In the genomic region with DNA sequence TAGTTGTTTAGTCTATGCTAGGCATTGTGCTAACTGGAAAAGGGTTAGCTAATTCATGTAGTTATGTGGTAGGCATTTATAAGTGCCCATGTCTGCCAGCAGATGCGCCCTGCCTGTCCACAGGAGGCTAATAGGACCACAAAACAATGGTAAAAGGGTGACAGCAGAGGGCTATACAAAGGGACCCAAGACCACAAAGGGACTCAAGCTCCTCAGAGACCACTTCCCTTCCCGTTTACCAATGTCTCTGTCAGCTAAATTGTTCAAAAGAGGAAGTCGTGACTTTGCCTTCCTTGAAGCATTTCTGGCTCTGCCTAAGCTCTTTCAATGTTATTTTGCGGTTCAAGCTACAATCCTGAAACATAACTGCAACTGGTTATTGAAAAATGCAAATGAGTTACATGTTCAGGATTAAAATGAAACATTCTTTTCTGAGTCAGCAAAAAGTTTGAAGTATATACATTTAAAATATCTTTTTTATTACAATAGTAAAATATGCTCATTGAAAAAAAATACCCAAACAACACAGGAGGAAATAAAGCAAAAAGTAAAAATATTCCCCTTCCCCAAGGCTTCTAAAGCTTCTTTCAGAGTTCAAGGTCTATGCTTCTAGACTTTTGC, we compare ENCODE assay signal across 11 cellular contexts.
A peak's percentile ranks its signal among the peaks of the same experiment; 100 is the strongest.
DNase-seq lines count a peak whose midpoint lies in the region; ATAC-seq, FAIRE-seq and TF ChIP-seq lines count a peak whose summit lies in the region.
"Had no signal": no experiment of that assay in that cellular context is flagged by ENCODE, and none has a peak within 500 bp of the region (broad histone marks: within the 10 kb centered on the region; RNA-seq: fewer than 3 reads in every experiment).

No MANE protein-coding gene starts in this region.

- no peak for TF ChIP-seq POLR2A in K562 (conservative IDR thresholded peaks at IDR 0.05)

- no peaks in the 10 kb centered on the region for H3K79me2 ChIP-seq in MM.1S (ENCODE audit: low read length)
- no peaks in the 10 kb centered on the region for H3K79me2 ChIP-seq in K562 (ENCODE audit: control insufficient read depth, insufficient read depth, low read length)
- H3K79me2 ChIP-seq in smooth muscle cell (ENCODE audit: low read depth), result no peaks in the 10 kb centered on the region

- WGBS in K562 (ENCODE audit: insufficient coverage, low coverage, missing lambda C conversion rate), result 2% methylated on average over 4 of the region's 4 CpGs
- 83% methylated on average over 4 of the region's 4 CpGs for WGBS in smooth muscle cell (ENCODE audit: low lambda C conversion rate)

- no peak for TF ChIP-seq CTCF in GM06990 (IDR thresholded peaks at IDR 0.05; ENCODE audit: insufficient read depth, low read length, poor library complexity, severe bottlenecking)
- no peak for TF ChIP-seq CTCF in MM.1S (IDR thresholded peaks at IDR 0.05; ENCODE audit: low read length)
- no peak for TF ChIP-seq CTCF in K562 (IDR thresholded peaks at IDR 0.05 in 2 of 3, conservative IDR thresholded peaks at IDR 0.05 in 1 of 3; ENCODE audit: insufficient read depth in 2 of 3, low read depth in 1 of 3, low read length in 3 of 3)
- TF ChIP-seq CTCF in smooth muscle cell (IDR thresholded peaks at IDR 0.05; ENCODE audit: borderline replicate concordance, insufficient read depth, poor library complexity, severe bottlenecking), result no peak

- H3K4me2 ChIP-seq in MM.1S (ENCODE audit: low read depth, low read length) (peak overlapping the region; percentile 34; the same call in 1 of the 2 replicates), K562 (ENCODE audit: insufficient read depth, low read length) (no peak overlapping the region), smooth muscle cell (no peak overlapping the region)

- POLR2A ChIA-PET in K562 (lab: Yijun Ruan, JAX), result interaction anchor here (0.6 kb wide), 1 partner anchor 18 kb away, joined by 3 read pairs; no protein-coding TSS in a partner anchor

- H3K9ac ChIP-seq in MM.1S (ENCODE audit: low read length) (no peak overlapping the region), K562 (ENCODE audit: insufficient read depth in 1 of 2, low read depth in 2 of 2, low read length in 2 of 2) (no peak overlapping the region), smooth muscle cell (ENCODE audit: low read depth) (no peak overlapping the region)

- TF ChIP-seq RAD21 in K562 (CRISPR knock-in tag; conservative IDR thresholded peaks at IDR 0.05 in 1 of 2, IDR thresholded peaks at IDR 0.05 in 1 of 2), result no peak

- ATAC-seq in GM21526 (IDR thresholded peaks at IDR 0.05; ENCODE audit: low FRiP score, unreplicated experiment) (peak; percentile 77), K562 (no peak), GM21825 (IDR thresholded peaks at IDR 0.05; ENCODE audit: unreplicated experiment) (no peak)
- ATAC-seq: activated naive CD8-positive, alpha-beta T cell treated with anti-CD3 and anti-CD28 coated beads, Interleukin-2, amount 50 U/mL, for 24 hours; left lobe of liver had no signal

- H3K4me3 ChIP-seq in GM06990 (replicated peaks; ENCODE audit: low read depth, low read length) (no peak overlapping the region), MM.1S (ENCODE audit: low read length) (no peak overlapping the region), K562 (no peak overlapping the region), smooth muscle cell (no peak overlapping the region)

- intact Hi-C loops in K562 (cut with micrococcal nuclease), result no loop called here
- intact Hi-C loops in posterior vena cava (cut with DNase I), result no loop called here

- CTCF ChIA-PET in K562 (lab: Yijun Ruan, JAX; ENCODE audit: low intra/inter-chr PET ratio), result no interaction called here

- BruUV-seq in K562 (replicated peaks; lab: Mats Ljungman, UMichigan), result no TSS peak

- H3K36me3 ChIP-seq in GM06990 (ENCODE audit: control insufficient read depth, insufficient read depth, low read length) (no peaks in the 10 kb centered on the region), MM.1S (replicated peaks; ENCODE audit: insufficient read depth, low read length) (no peaks in the 10 kb centered on the region), K562 (ENCODE audit: control insufficient read depth, insufficient read depth, low read length) (no peaks in the 10 kb centered on the region), smooth muscle cell (ENCODE audit: low read depth) (no peaks in the 10 kb centered on the region)

- H3K9me2 ChIP-seq in MM.1S (replicated peaks; ENCODE audit: insufficient read depth, low read length), result no peaks in the 10 kb centered on the region

- no peaks in the 10 kb centered on the region for H4K20me1 ChIP-seq in MM.1S (ENCODE audit: insufficient read depth, low read length)
- H4K20me1 ChIP-seq in K562 (replicated peaks; ENCODE audit: control insufficient read depth, insufficient read depth, low read length), result no peaks in the 10 kb centered on the region
- no peaks in the 10 kb centered on the region for H4K20me1 ChIP-seq in smooth muscle cell (ENCODE audit: low read depth)

- H3K27ac ChIP-seq in MM.1S (ENCODE audit: low read length) (peak overlapping the region; percentile 78; the same call in 1 of the 2 replicates), K562 (ENCODE audit: extremely low read depth, low read depth, low read length) (no peak overlapping the region), smooth muscle cell (ENCODE audit: low read depth) (no peak overlapping the region)

- FAIRE-seq in K562 (lab: Jason Lieb, UNC), result no peak
- FAIRE-seq: D721Med had no signal

- in situ Hi-C loops in K562 (cut with MboI), result no loop called here

- H3F3A ChIP-seq in MM.1S (ENCODE audit: insufficient read depth, low read length), result 0 out of 2 replicates have a peak, but pooled peaks cover 4% of the 10 kb centered on the region
- no peaks in the 10 kb centered on the region for H3F3A ChIP-seq in smooth muscle cell (ENCODE audit: low read depth)

- H3K9me3 ChIP-seq in MM.1S (replicated peaks; ENCODE audit: insufficient read depth, low read length), result no peaks in the 10 kb centered on the region
- no peaks in the 10 kb centered on the region for H3K9me3 ChIP-seq in K562 (replicated peaks; ENCODE audit: control insufficient read depth, insufficient read depth, low read depth, low read length)
- no peaks in the 10 kb centered on the region for H3K9me3 ChIP-seq in smooth muscle cell (replicated peaks; ENCODE audit: low read depth)

- no peaks in the 10 kb centered on the region for H3K27me3 ChIP-seq in GM06990 (replicated peaks; ENCODE audit: control insufficient read depth, insufficient read depth, low read length)
- H3K27me3 ChIP-seq in MM.1S (replicated peaks; ENCODE audit: insufficient read depth, low read length), result no peaks in the 10 kb centered on the region
- H3K27me3 ChIP-seq in K562 (ENCODE audit: control insufficient read depth in 2 of 2, insufficient read depth in 2 of 2, low read length in 2 of 2), result peaks cover 7 to 15% of the 10 kb centered on the region in 2 experiments
- H3K27me3 ChIP-seq in smooth muscle cell (ENCODE audit: low read depth), result peaks cover 16% of the 10 kb centered on the region

- DNase-seq in GM06990 (ENCODE audit: extremely low read depth, insufficient read length) (peak; percentile 13), MM.1S (peak; percentile 75), K562 (ENCODE audit: extremely low read depth in 1 of 4, low spot score in 3 of 4) (no peak), smooth muscle cell (lab: John Stamatoyannopoulos, UW; ENCODE audit: unreplicated experiment) (no peak), posterior vena cava (ENCODE audit: low spot score) (no peak)
- no peak for DNase-seq in activated naive CD4-positive, alpha-beta T cell treated with Interleukin-2 at 50 U/mL for 16 hours
- DNase-seq: activated naive CD8-positive, alpha-beta T cell treated with anti-CD3 and anti-CD28 coated beads, Interleukin-2, amount 50 U/mL, for 24 hours had no signal

- H2AFZ ChIP-seq in MM.1S (ENCODE audit: low read length) (no peak overlapping the region), K562 (ENCODE audit: low read depth, low read length) (no peak overlapping the region), smooth muscle cell (ENCODE audit: low read depth) (no peak overlapping the region)

- peaks cover 18% of the 10 kb centered on the region for H3K4me1 ChIP-seq in MM.1S (ENCODE audit: low read length)
- no peaks in the 10 kb centered on the region for H3K4me1 ChIP-seq in K562 (replicated peaks in 1 of 2; ENCODE audit: control insufficient read depth in 2 of 2, insufficient read depth in 2 of 2, low read length in 2 of 2)
- H3K4me1 ChIP-seq in smooth muscle cell (ENCODE audit: low read depth), result no peaks in the 10 kb centered on the region

- no peaks in the 10 kb centered on the region for H3K9me1 ChIP-seq in K562 (ENCODE audit: control insufficient read depth, insufficient read depth, low read length)

- no peak for TF ChIP-seq EP300 in K562 (IDR thresholded peaks at IDR 0.05; ENCODE audit: low read length)

TF ChIP-seq in K562, 482 proteins besides CTCF, POLR2A, EP300 and RAD21 (continues in another document):
- TF ChIP-seq HEY1 (CRISPR knock-in tag; IDR thresholded peaks at IDR 0.05; ENCODE audit: borderline replicate concordance), result no peak
- no peak for TF ChIP-seq ZNF518B (CRISPR knock-in tag; IDR thresholded peaks at IDR 0.05)
- no peak for TF ChIP-seq ZNF354B (CRISPR knock-in tag; IDR thresholded peaks at IDR 0.05)
- no peak for TF ChIP-seq TAF1 (IDR thresholded peaks at IDR 0.05; ENCODE audit: control insufficient read depth, extremely low read depth, insufficient read depth, low read length, severe bottlenecking)
- TF ChIP-seq MAFF (IDR thresholded peaks at IDR 0.05; ENCODE audit: low read length), result peak; percentile 74
- no peak for TF ChIP-seq SRSF3 (IDR thresholded peaks at IDR 0.05; ENCODE audit: insufficient read depth, low read length)

Comparison
In these comparisons a context has a peak if more than half of its experiments do, and no peak if none do; other contexts are left out.
1. DNase-seq: peak in GM06990 (single experiment) and MM.1S (single experiment); none in K562 (0 of 4), activated naive CD4-positive, alpha-beta T cell treated with Interleukin-2 at 50 U/mL for 16 hours (single experiment), smooth muscle cell (single experiment) and posterior vena cava (single experiment).